Comparison of ENCODE assay signal across 17 cellular contexts in genomic region chr19:726993-727956, GRCh38. TPM values are rescaled to one million over a fixed set of nuclear protein-coding genes. Genes with fewer than 3 reads are reported as not detected.
DNase-seq lines count a peak whose midpoint lies in the region; ATAC-seq and TF ChIP-seq lines count a peak whose summit lies in the region.
"Had no signal": no experiment of that assay in that cellular context is flagged by ENCODE, and none has a peak within 500 bp of the region (broad histone marks: within the 10 kb centered on the region; RNA-seq: fewer than 3 reads in every experiment).

No MANE protein-coding gene starts in this region.

- H3K4me2 ChIP-seq in PC-3 (ENCODE audit: low read length) = no peak overlapping the region
- H3K4me2 ChIP-seq: KMS-11 had no signal

- TF ChIP-seq POLR2A in adrenal gland (IDR thresholded peaks at IDR 0.05) (no peak), right lobe of liver (IDR thresholded peaks at IDR 0.05) (no peak), transverse colon (IDR thresholded peaks at IDR 0.05) (no peak)

- H3K9me3 ChIP-seq in adrenal gland (replicated peaks in 1 of 3) (no peaks in the 10 kb centered on the region), right lobe of liver (no peaks in the 10 kb centered on the region), transverse colon (no peaks in the 10 kb centered on the region), PC-3 (ENCODE audit: low read length) (no peaks in the 10 kb centered on the region)
- H3K9me3 ChIP-seq: neutrophil had no signal

- intact Hi-C loops in adrenal gland (cut with DNase I) (no loop called here), right lobe of liver (cut with DNase I) (no loop called here), transverse colon (cut with DNase I; ENCODE audit: low total_unique reads) (no loop called here), PC-3 (cut with micrococcal nuclease) (no loop called here)

- CTCF ChIA-PET in HEK293T (lab: Yijun Ruan, JAX) (no interaction called here), PC-3 (lab: Charles Lee) (no interaction called here)

- WGBS in adrenal gland, 4 donors = 75 to 84% (median 78%) methylated on average over 24 to 43 of the region's 43 CpGs
- WGBS in right lobe of liver (ENCODE audit: insufficient coverage, low coverage, low lambda C conversion rate, missing lambda C conversion rate) = 48% methylated on average over 14 of the region's 43 CpGs
- WGBS in transverse colon (ENCODE audit: low coverage in 1 of 2), 2 donors = 74 to 83% methylated on average over 2 to 43 of the region's 43 CpGs

- BruUV-seq in PC-3 (replicated peaks; lab: Mats Ljungman, UMichigan) = no TSS peak

- no peaks in the 10 kb centered on the region for H3F3A ChIP-seq in PC-3 (ENCODE audit: low read length, unreplicated experiment)

- DNase-seq in adrenal gland (no peak), right lobe of liver (no peak), transverse colon (no peak), EL (no peak), NCI-H1105 treated with DMSO at 0.1 percent for 48 hours (lab: John Stamatoyannopoulos, UW) (no peak), HEK293T (ENCODE audit: extremely low spot score) (no peak), PC-3 (no peak)
- DNase-seq: NCI-H1436 treated with DMSO at 0.1 percent for 48 hours, NCI-H510A, SW 1271 had no signal

- no peaks in the 10 kb centered on the region for H4K20me1 ChIP-seq in PC-3 (ENCODE audit: low read length)

- H3K9ac ChIP-seq in PC-3 (ENCODE audit: low read length) = no peak overlapping the region
- H3K9ac ChIP-seq: KMS-11 had no signal

- H3K27ac ChIP-seq in adrenal gland = peak overlapping the region in 3 of 5 donors; percentile 46 to 88 (median 73)
- peak overlapping the region; percentile 6 to 79 (median 33) for H3K27ac ChIP-seq in right lobe of liver
- peak overlapping the region; percentile 24 to 48 (median 30) for H3K27ac ChIP-seq in transverse colon
- H3K27ac ChIP-seq in PC-3 (ENCODE audit: low read length) = no peak overlapping the region
- H3K27ac ChIP-seq: C4-2B, KMS-11, neutrophil had no signal

- H3K4me1 ChIP-seq in adrenal gland (replicated peaks in 1 of 2) = peaks cover 0 to 3% of the 10 kb centered on the region in 2 donors
- no peaks in the 10 kb centered on the region for H3K4me1 ChIP-seq in right lobe of liver
- peaks cover 0 to 4% (median 0%) of the 10 kb centered on the region in 4 donors for H3K4me1 ChIP-seq in transverse colon
- no peaks in the 10 kb centered on the region for H3K4me1 ChIP-seq in PC-3 (ENCODE audit: insufficient read depth, low read length)

- ATAC-seq in esophagus mucosa (peak; percentile 5), right lobe of liver (peak in 3 of 4 donors; percentile 14 to 23 (median 14)), PC-3 (no peak)
- ATAC-seq: stimulated activated effector memory CD8-positive, alpha-beta T cell treated with anti-CD3 and anti-CD28 coated beads, Interleukin-12 subunit alpha, Interleukin-12 subunit beta, amount 100 ng/mL, for 72 hours had no signal

- H3K9me2 ChIP-seq in PC-3 (replicated peaks; ENCODE audit: low read length) = no peaks in the 10 kb centered on the region

- no peaks in the 10 kb centered on the region for H3K79me2 ChIP-seq in PC-3 (ENCODE audit: low read length)

- no peak for TF ChIP-seq EP300 in transverse colon (IDR thresholded peaks at IDR 0.05; ENCODE audit: low read depth)

- H3K4me3 ChIP-seq in adrenal gland (no peak overlapping the region), right lobe of liver (no peak overlapping the region), transverse colon (no peak overlapping the region), PC-3 (ENCODE audit: low read length) (no peak overlapping the region)

- TF ChIP-seq CTCF in adrenal gland (IDR thresholded peaks at IDR 0.05) (peak in 1 of 6 experiments; percentile 15), right lobe of liver (IDR thresholded peaks at IDR 0.05) (no peak), transverse colon (IDR thresholded peaks at IDR 0.05) (no peak), PC-3 (conservative IDR thresholded peaks at IDR 0.05; ENCODE audit: low read depth, low read length) (no peak)

- H2AFZ ChIP-seq in PC-3 (ENCODE audit: low read length) = no peak overlapping the region

- no peaks in the 10 kb centered on the region for H3K27me3 ChIP-seq in adrenal gland
- no peaks in the 10 kb centered on the region for H3K27me3 ChIP-seq in right lobe of liver
- H3K27me3 ChIP-seq in transverse colon = peaks cover 7% of the 10 kb centered on the region
- no peaks in the 10 kb centered on the region for H3K27me3 ChIP-seq in PC-3 (ENCODE audit: low read length)

- H3K36me3 ChIP-seq in adrenal gland (replicated peaks in 1 of 2) = no peaks in the 10 kb centered on the region
- no peaks in the 10 kb centered on the region for H3K36me3 ChIP-seq in right lobe of liver
- no peaks in the 10 kb centered on the region for H3K36me3 ChIP-seq in transverse colon
- H3K36me3 ChIP-seq in PC-3 (ENCODE audit: low read depth, low read length) = no peaks in the 10 kb centered on the region
- H3K36me3 ChIP-seq: neutrophil had no signal

- in situ Hi-C loops in transverse colon (cut with MboI; ENCODE audit: low pct_ligation_motif_present in 1 of 4, low pct_unique_long_range_greater_than_20kb in 1 of 4, low sequenced_read_pairs in 3 of 4) = no loop called here

- POLR2A ChIA-PET in HEK293T (lab: Yijun Ruan, JAX) (no interaction called here), PC-3 (lab: Charles Lee; ENCODE audit: unreplicated experiment) (no interaction called here)

TF ChIP-seq in HEK293T, 16 proteins besides CTCF, POLR2A, EP300 and RAD21:
- TF ChIP-seq ZNF384 (IDR thresholded peaks at IDR 0.05) = no peak
- no peak for TF ChIP-seq BHLHE40 (IDR thresholded peaks at IDR 0.05; ENCODE audit: borderline replicate concordance)
- no peak for TF ChIP-seq FOXA1 (IDR thresholded peaks at IDR 0.05)
- TF ChIP-seq ELF4 (IDR thresholded peaks at IDR 0.05) = no peak
- TF ChIP-seq FOXM1 (IDR thresholded peaks at IDR 0.05; ENCODE audit: borderline replicate concordance) = no peak

RNA-seq across cellular contexts. Expression of gene PALM, which starts 18.5 kb away (rescaled TPM):
- 10 to 100 TPM; 27.2 to 63.3 (median 50.8) TPM for total RNA-seq in adrenal gland
- 10 to 100 TPM in 2 of 3 donors, 1 to 10 TPM in 1; 3.9 to 72.2 (median 49.7) TPM for polyA plus RNA-seq in adrenal gland
- 2.0 TPM for total RNA-seq in esophagus mucosa
- 10 to 100 TPM in 2 of 6 experiments, 1 to 10 TPM in 4; 4.6 to 12.7 (median 7.1) TPM for total RNA-seq in right lobe of liver
- total RNA-seq in transverse colon = 10 to 100 TPM; 14.1 to 99.3 (median 29.8) TPM
- 10.8 and 13.0 TPM in 2 replicates for total RNA-seq in PC-3 (2014; rRNA removed)

RNA-seq across cellular contexts. Expression of gene MISP, which starts 23.6 kb away (rescaled TPM):
- total RNA-seq in adrenal gland (under 1 TPM in 3 of 8 donors, not detected in 5; 0.11 to 0.43 (median 0.18) TPM), esophagus mucosa (0.40 TPM), right lobe of liver (under 1 TPM in 1 of 6 experiments, not detected in 5; 0.09 TPM), transverse colon (100 to 1,000 TPM; 197 to 501 (median 402) TPM), PC-3 (2014; rRNA removed) (115 and 130 TPM in 2 replicates)
- polyA plus RNA-seq in adrenal gland = under 1 TPM in 2 of 3 donors, not detected in 1; 0.08 to 0.10 TPM

RNA-seq across cellular contexts. Expression of gene PRSS57, which starts 32.0 kb away (rescaled TPM):
- under 1 TPM in 1 of 8 donors, not detected in 7; 0.51 TPM for total RNA-seq in adrenal gland
- polyA plus RNA-seq in adrenal gland = under 1 TPM in 1 of 3 donors, not detected in 2; 0.13 TPM
- not detected for total RNA-seq in esophagus mucosa
- total RNA-seq in right lobe of liver = under 1 TPM in 1 of 6 experiments, not detected in 5; 0.20 TPM
- not detected for total RNA-seq in transverse colon
- not detected in 2 replicates for total RNA-seq in PC-3 (2014; rRNA removed)
- total RNA-seq: fibroblast of villous mesenchyme, mesothelial cell of epicardium had no signal

RNA-seq across cellular contexts. Expression of gene FSTL3, which starts 51.1 kb away (rescaled TPM):
- 100 to 1,000 TPM in 7 of 8 donors, 10 to 100 TPM in 1; 87.4 to 464 (median 176) TPM for total RNA-seq in adrenal gland
- polyA plus RNA-seq in adrenal gland = 100 to 1,000 TPM; 119 to 405 (median 225) TPM
- total RNA-seq in esophagus mucosa = 3.3 TPM
- 10 to 100 TPM in 3 of 6 experiments, 1 to 10 TPM in 3; 4.2 to 18.7 (median 10.4) TPM for total RNA-seq in right lobe of liver
- 10 to 100 TPM; 14.1 to 37.9 (median 31.2) TPM for total RNA-seq in transverse colon
- 49.9 and 53.3 TPM in 2 replicates for total RNA-seq in PC-3 (2014; rRNA removed)

Comparison
In these comparisons a context has a peak if more than half of its experiments do, and no peak if none do; other contexts are left out.
1. RNA of gene MISP, which starts 23.6 kb away (total RNA-seq): 197 to 501 TPM in transverse colon and 115 to 130 TPM in PC-3; 0.40 TPM in esophagus mucosa (single experiment), 0.09 TPM in right lobe of liver and 0.11 to 0.43 TPM in adrenal gland; every median in the first group is over 10 times any median in the second.